In the genomic region with DNA sequence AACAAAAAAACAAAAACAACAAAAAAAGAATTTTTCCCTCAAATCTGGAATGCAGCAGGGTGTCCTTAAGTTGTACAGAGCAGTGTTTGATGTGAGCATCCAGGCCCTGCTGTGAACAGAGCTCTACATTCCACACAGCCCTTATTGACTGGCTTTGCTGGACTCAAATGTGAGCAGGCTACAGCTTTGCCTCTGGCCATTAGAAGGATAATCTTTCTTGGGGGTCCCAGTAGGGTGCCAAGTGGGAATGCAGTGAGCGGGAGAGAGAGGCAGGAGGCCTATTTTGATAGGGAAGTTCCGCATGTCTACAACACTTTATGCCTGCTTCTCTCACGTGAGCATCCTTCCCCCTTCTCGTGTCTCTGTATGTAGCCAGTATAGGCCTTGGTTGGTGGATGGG, we compare ENCODE assay signal across 24 cellular contexts. TPM values are rescaled to one million over a fixed set of nuclear protein-coding genes. Genes with fewer than 3 reads are reported as not detected.
"Had no signal": no experiment of that assay in that cellular context is flagged by ENCODE, and none has a peak within 500 bp of the region (broad histone marks: within the 10 kb centered on the region; RNA-seq: fewer than 3 reads in every experiment).

No MANE protein-coding gene starts in this region.

- H3K36me3 ChIP-seq: brain microvascular endothelial cell, esophagus muscularis mucosa, spleen had no signal

- H3K36me3 Mint-ChIP-seq: memory B cell, natural killer cell had no signal

- H3K9me3 Mint-ChIP-seq: natural killer cell had no signal

- H3K4me3 Mint-ChIP-seq: activated naive CD8-positive, alpha-beta T cell; memory B cell; natural killer cell had no signal

- ATAC-seq: activated CD4-positive, CD25-positive, alpha-beta regulatory T cell treated with anti-CD3 and anti-CD28 coated beads, Interleukin-2, amount 50 U/mL, for 24 hours; foreskin keratinocyte; left colon; natural killer cell had no signal

- H3K27me3 Mint-ChIP-seq: activated naive CD8-positive, alpha-beta T cell had no signal

- H3K27me3 ChIP-seq: brain microvascular endothelial cell, esophagus muscularis mucosa, spleen, tibial nerve had no signal

- H3K27ac ChIP-seq: brain microvascular endothelial cell, esophagus muscularis mucosa, foreskin keratinocyte, spleen, tibial nerve, VCaP had no signal

- DNase-seq: activated CD4-positive, alpha-beta T cell treated with anti-CD3 and anti-CD28 coated beads for 48 hours; activated CD4-positive, alpha-beta T cell treated with anti-CD3 and anti-CD28 coated beads, Interleukin-2, amount 50 U/mL, for 48 hours; activated CD8-positive, alpha-beta memory T cell treated with anti-CD3 and anti-CD28 coated beads for 24 hours; activated effector memory CD4-positive, alpha-beta T cell treated with Interleukin-2 at 50 U/mL for 16 hours; activated naive CD4-positive, alpha-beta T cell treated with Interleukin-2 at 50 U/mL for 16 hours; anterior cingulate cortex; brain microvascular endothelial cell; caudate nucleus; dermis blood vessel endothelial cell; effector CD4-positive, alpha-beta T cell; foreskin keratinocyte; kidney; left colon; natural killer cell; spleen; stimulated activated naive CD4-positive, alpha-beta T cell treated with Interleukin-2 at 50 U/mL for 16 hours; T-helper 9 cell had no signal

- H3K4me3 ChIP-seq: esophagus muscularis mucosa, spleen, tibial nerve had no signal

- H3K9me3 ChIP-seq: esophagus muscularis mucosa, spleen, tibial nerve had no signal

- H3K27ac Mint-ChIP-seq: activated naive CD8-positive, alpha-beta T cell; memory B cell; natural killer cell; progenitor cell of endocrine pancreas had no signal

RNA-seq across cellular contexts. Expression of a gene that starts 34.4 kb away (rescaled TPM):
- total RNA-seq: dermis blood vessel endothelial cell had no signal
